Comparison of ENCODE assay signal across 25 cellular contexts in genomic region chr5:171575808-171576207, GRCh38.
"Had no signal": no experiment of that assay in that cellular context is flagged by ENCODE, and none has a peak within 500 bp of the region (broad histone marks: within the 10 kb centered on the region; RNA-seq: fewer than 3 reads in every experiment).

No MANE protein-coding gene starts in this region.

- H3K27ac ChIP-seq: neural progenitor cell, ovary, parathyroid adenoma, psoas muscle, right lobe of liver, sigmoid colon, suprapubic skin, testis, tibial artery, transverse colon, upper lobe of right lung, uterus had no signal

- H3K36me3 ChIP-seq: neural progenitor cell, ovary, right lobe of liver, sigmoid colon, suprapubic skin, tibial artery, transverse colon, upper lobe of right lung, uterus had no signal

- H3K9me3 ChIP-seq: ovary, right lobe of liver, sigmoid colon, suprapubic skin, testis, transverse colon, upper lobe of right lung, uterus had no signal

- DNase-seq: natural killer cell; occipital lobe; ovary; posterior cingulate gyrus; psoas muscle; right cardiac atrium; right lobe of liver; sigmoid colon; small intestine; stimulated activated CD4-positive, alpha-beta T cell treated with anti-CD3 and anti-CD28 coated beads, Interleukin-1b, Interleukin-23, amount 100 ng/mL, for 48 hours; stimulated activated CD4-positive, alpha-beta T cell treated with anti-CD3 and anti-CD28 coated beads, Interleukin-4, amount 100 ng/mL, for 1 hour; stimulated activated CD4-positive, alpha-beta T cell treated with anti-CD3 and anti-CD28 coated beads, Interleukin-4, amount 100 ng/mL, for 4 hours; stimulated activated CD8-positive, alpha-beta memory T cell treated with anti-CD3 and anti-CD28 coated beads, Interleukin-4, amount 100 ng/mL, for 48 hours; stimulated activated naive CD4-positive, alpha-beta T cell; stimulated activated naive CD8-positive, alpha-beta T cell treated with anti-CD3 and anti-CD28 coated beads, Interleukin-15, amount 100 ng/mL, for 72 hours; stimulated activated naive CD8-positive, alpha-beta T cell treated with anti-CD3 and anti-CD28 coated beads, Interleukin-15, Interleukin-2, amounts not matched to agents 100 U/mL and 50 U/mL, for 24 hours; substantia nigra; testis; tibial artery; transverse colon; upper lobe of right lung; uterus had no signal

- H3K4me3 ChIP-seq: neural progenitor cell, ovary, psoas muscle, right lobe of liver, sigmoid colon, suprapubic skin, testis, tibial artery, transverse colon, upper lobe of right lung, uterus had no signal

- H3K4me1 ChIP-seq: parathyroid adenoma, psoas muscle, right lobe of liver, transverse colon had no signal

- H3K27me3 ChIP-seq: neural progenitor cell, ovary, right lobe of liver, sigmoid colon, suprapubic skin, testis, tibial artery, transverse colon, upper lobe of right lung, uterus had no signal
